21 cellular contexts compared by ENCODE assay signal in the genomic region with DNA sequence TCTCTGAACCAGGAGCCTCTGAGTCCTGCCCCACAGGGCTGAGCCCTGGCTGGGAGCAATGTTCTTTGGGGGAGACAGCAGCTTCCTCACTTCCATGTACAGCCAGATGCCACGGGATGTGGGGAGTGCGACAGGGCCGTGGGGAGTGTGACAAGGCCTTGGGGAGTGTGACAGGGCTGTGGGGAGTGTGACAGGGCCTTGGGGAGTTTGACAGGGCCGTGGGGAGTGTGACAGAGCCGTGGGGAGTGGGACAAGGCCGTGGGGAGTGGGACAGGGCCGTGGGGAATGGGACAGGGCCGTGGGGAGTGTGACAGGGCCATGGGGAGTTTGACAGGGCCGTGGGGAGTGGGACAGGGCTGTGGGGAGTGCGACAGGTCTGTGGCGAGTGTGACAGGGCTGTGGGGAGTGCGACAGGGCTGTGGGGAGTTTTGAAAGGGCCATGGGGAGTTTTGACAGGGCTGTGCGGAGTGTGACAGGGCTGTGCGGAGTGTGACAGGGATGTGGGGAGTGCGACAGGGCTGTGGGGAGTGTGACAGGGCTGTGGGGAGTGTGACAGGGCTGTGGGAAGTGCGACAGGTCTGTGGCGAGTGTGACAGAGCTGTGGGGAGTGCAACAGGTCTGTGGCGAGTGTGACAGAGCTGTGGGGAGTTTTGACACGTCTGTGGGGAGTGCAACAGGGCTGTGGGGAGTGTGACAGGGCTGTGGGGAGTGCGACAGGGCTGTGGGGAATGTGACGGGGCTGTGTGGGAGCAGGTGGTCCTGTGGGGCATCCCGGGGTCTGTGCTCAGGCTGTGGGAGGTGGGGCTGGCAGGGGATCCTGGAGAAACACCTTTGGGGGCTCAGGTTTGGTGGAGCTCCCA. TPM values are rescaled to one million over a fixed set of nuclear protein-coding genes. Genes with fewer than 3 reads are reported as not detected.
"Had no signal": no experiment of that assay in that cellular context is flagged by ENCODE, and none has a peak within 500 bp of the region (broad histone marks: within the 10 kb centered on the region; RNA-seq: fewer than 3 reads in every experiment).

No MANE protein-coding gene starts in this region.

- H3K36me3 Mint-ChIP-seq: activated naive CD8-positive, alpha-beta T cell treated with anti-CD3 and anti-CD28 coated beads, Interleukin-2, amount 10 ng/mL, durations not matched to agents 7 days and 5 days; brain; stimulated activated memory B cell treated with anti-CD40 and anti-IgM and Interleukin-4, amounts not matched to agents 10 μg/mL and 1 μg/mL and 100 μg/mL, for 72 hours had no signal

- H3K27ac ChIP-seq: epithelial cell of prostate, heart left ventricle, thyroid gland, vagina had no signal

- DNase-seq: activated CD4-positive, alpha-beta T cell treated with anti-CD3 and anti-CD28 coated beads, Interleukin-2, amount 10 ng/mL, durations not matched to agents 24 days and 14 days; activated CD4-positive, CD25-positive, alpha-beta regulatory T cell; activated CD8-positive, alpha-beta T cell treated with anti-CD3 and anti-CD28 coated beads, Interleukin-2, amount 10 ng/mL, durations not matched to agents 7 days and 5 days; activated naive CD8-positive, alpha-beta T cell treated with anti-CD3 and anti-CD28 coated beads, Interleukin-2, amount 10 ng/mL, durations not matched to agents 7 days and 5 days; central memory CD4-positive, alpha-beta T cell; effector memory CD4-positive, alpha-beta T cell; heart left ventricle; left colon; nephron progenitor cell; stimulated activated CD4-positive, alpha-beta T cell treated with anti-CD3 and anti-CD28 coated beads, Interleukin-12 subunit alpha, Interleukin-12 subunit beta, amount 100 ng/mL, for 4 hours; thyroid gland had no signal

- H3K27me3 ChIP-seq: thyroid gland, vagina had no signal

- H3K27ac Mint-ChIP-seq: activated CD4-positive, alpha-beta T cell treated with anti-CD3 and anti-CD28 coated beads, Interleukin-2, amount 10 ng/mL, durations not matched to agents 24 days and 14 days; activated CD8-positive, alpha-beta T cell treated with anti-CD3 and anti-CD28 coated beads, Interleukin-2, amount 10 ng/mL, durations not matched to agents 7 days and 5 days; activated naive CD8-positive, alpha-beta T cell treated with anti-CD3 and anti-CD28 coated beads, Interleukin-2, amount 10 ng/mL, durations not matched to agents 7 days and 5 days; dendritic cell treated with granulocyte-macrophage colony-stimulating factor and Interleukin-4, amounts not matched to agents 40 ng/mL and 50 ng/mL, for 4 days; nephron progenitor cell; stimulated activated memory B cell treated with anti-CD40 and anti-IgM and Interleukin-4, amounts not matched to agents 10 μg/mL and 1 μg/mL and 100 μg/mL, for 72 hours; T-helper 1 cell treated with Interleukin-12 subunit alpha and Interleukin-12 subunit beta and Interleukin-4 antibody, amounts not matched to agents 30 μg/mL and 1 μg/mL, for 36 hours had no signal

- H3K9me3 Mint-ChIP-seq: activated CD4-positive, alpha-beta T cell treated with anti-CD3 and anti-CD28 coated beads, Interleukin-2, amount 10 ng/mL, durations not matched to agents 24 days and 14 days; activated naive CD8-positive, alpha-beta T cell treated with anti-CD3 and anti-CD28 coated beads, Interleukin-2, amount 10 ng/mL, durations not matched to agents 7 days and 5 days; dendritic cell treated with granulocyte-macrophage colony-stimulating factor and Interleukin-4, amounts not matched to agents 40 ng/mL and 50 ng/mL, for 4 days; stimulated activated memory B cell treated with anti-CD40 and anti-IgM and Interleukin-4, amounts not matched to agents 10 μg/mL and 1 μg/mL and 100 μg/mL, for 72 hours; T-helper 1 cell treated with Interleukin-12 subunit alpha and Interleukin-12 subunit beta and Interleukin-4 antibody, amounts not matched to agents 30 μg/mL and 1 μg/mL, for 36 hours had no signal

- H3K36me3 ChIP-seq: heart left ventricle, thyroid gland, vagina had no signal

- H3K9me3 ChIP-seq: heart left ventricle, thyroid gland, vagina had no signal

- ATAC-seq: activated CD8-positive, alpha-beta T cell treated with anti-CD3 and anti-CD28 coated beads, Interleukin-2, amount 10 ng/mL, durations not matched to agents 7 days and 5 days; heart left ventricle; left colon; stimulated activated memory B cell treated with anti-CD40 and anti-IgM and Interleukin-4, amounts not matched to agents 10 μg/mL and 1 μg/mL and 100 μg/mL, for 72 hours had no signal

- H3K4me3 ChIP-seq: heart left ventricle, thyroid gland, vagina had no signal

- H3K4me3 Mint-ChIP-seq: activated CD4-positive, alpha-beta T cell treated with anti-CD3 and anti-CD28 coated beads, Interleukin-2, amount 10 ng/mL, durations not matched to agents 24 days and 14 days; activated CD8-positive, alpha-beta T cell treated with anti-CD3 and anti-CD28 coated beads, Interleukin-2, amount 10 ng/mL, durations not matched to agents 7 days and 5 days; activated naive CD8-positive, alpha-beta T cell treated with anti-CD3 and anti-CD28 coated beads, Interleukin-2, amount 10 ng/mL, durations not matched to agents 7 days and 5 days; brain; dendritic cell treated with granulocyte-macrophage colony-stimulating factor and Interleukin-4, amounts not matched to agents 40 ng/mL and 50 ng/mL, for 4 days; nephron progenitor cell; stimulated activated memory B cell treated with anti-CD40 and anti-IgM and Interleukin-4, amounts not matched to agents 10 μg/mL and 1 μg/mL and 100 μg/mL, for 72 hours; T-helper 1 cell treated with Interleukin-12 subunit alpha and Interleukin-12 subunit beta and Interleukin-4 antibody, amounts not matched to agents 30 μg/mL and 1 μg/mL, for 36 hours had no signal

RNA-seq across cellular contexts. Expression of a gene that starts 6.6 kb away (rescaled TPM):
- total RNA-seq: activated CD4-positive, alpha-beta T cell treated with anti-CD3 and anti-CD28 coated beads, Interleukin-2, amount 10 ng/mL, durations not matched to agents 24 days and 14 days; activated CD8-positive, alpha-beta T cell treated with anti-CD3 and anti-CD28 coated beads, Interleukin-2, amount 10 ng/mL, durations not matched to agents 7 days and 5 days; activated naive CD8-positive, alpha-beta T cell treated with anti-CD3 and anti-CD28 coated beads, Interleukin-2, amount 10 ng/mL, durations not matched to agents 7 days and 5 days; fibroblast of lung; frontal cortex; heart left ventricle; left colon; osteocyte; pulmonary artery endothelial cell; thyroid gland; vagina had no signal
- polyA plus RNA-seq: fibroblast of lung, heart left ventricle had no signal
